16 cellular contexts compared by ENCODE assay signal in the genomic region with DNA sequence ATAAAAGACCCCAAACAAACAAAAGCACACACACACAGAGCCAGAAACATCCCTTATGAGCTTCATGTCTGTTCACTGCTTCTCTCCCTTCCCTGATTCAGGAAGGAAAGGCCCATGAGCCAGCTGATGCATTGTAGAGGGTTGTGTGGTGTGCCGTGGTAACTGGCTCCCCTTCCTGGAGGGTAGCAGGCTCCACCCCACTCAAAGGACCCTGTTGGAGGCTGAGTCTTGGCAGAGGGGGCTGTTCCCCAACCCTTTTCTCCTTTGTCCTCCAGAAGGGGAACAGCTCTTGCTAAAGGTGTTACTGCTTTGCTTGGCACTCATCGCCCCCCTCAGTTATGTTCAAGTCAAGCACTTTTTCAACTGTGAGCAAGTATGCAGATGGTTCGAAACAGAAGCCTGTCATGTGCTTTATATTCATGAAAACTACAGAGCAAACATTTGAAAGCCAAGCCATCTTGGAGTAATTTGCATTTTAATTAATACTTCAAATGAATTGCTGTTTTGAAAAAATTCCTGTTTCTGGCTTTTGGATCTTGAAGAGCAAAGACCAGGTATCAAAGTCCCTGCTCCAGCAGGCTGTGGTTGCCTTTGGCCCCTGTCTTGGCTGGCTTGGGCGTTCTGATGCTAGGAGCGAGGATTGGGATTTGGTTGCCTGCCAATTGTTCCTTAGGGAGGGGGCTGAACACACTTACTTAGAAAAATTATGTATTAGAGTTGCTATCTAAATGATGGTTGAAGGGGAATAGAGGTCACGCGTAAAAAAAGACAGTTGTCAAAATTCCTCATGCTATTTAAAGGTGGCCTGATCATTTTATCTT.
DNase-seq lines count a peak whose midpoint lies in the region; ATAC-seq and TF ChIP-seq lines count a peak whose summit lies in the region.
"Had no signal": no experiment of that assay in that cellular context is flagged by ENCODE, and none has a peak within 500 bp of the region (broad histone marks: within the 10 kb centered on the region; RNA-seq: fewer than 3 reads in every experiment).

No MANE protein-coding gene starts in this region.

- H3K27ac ChIP-seq in A673 (ENCODE audit: low read depth, low read length, poor library complexity, severe bottlenecking) = no peak overlapping the region
- H3K27ac ChIP-seq in BLaER1 treated with 17β-estradiol and CSF1 and Interleukin-3, amounts not matched to agents 10 nM and 100 nM = no peak overlapping the region
- H3K27ac ChIP-seq: PC-9, SJCRH30 had no signal

- intact Hi-C loops in A673 (cut with micrococcal nuclease; ENCODE audit: unreplicated experiment) = no loop called here

- ATAC-seq in GM21825 (IDR thresholded peaks at IDR 0.05; ENCODE audit: unreplicated experiment) = no peak

- no peak overlapping the region for H3K9ac ChIP-seq in BLaER1 treated with 17β-estradiol and CSF1 and Interleukin-3, amounts not matched to agents 10 nM and 100 nM

- no peaks in the 10 kb centered on the region for H3K27me3 ChIP-seq in A673 (replicated peaks; ENCODE audit: insufficient read depth, low read depth, low read length, poor library complexity)
- no peaks in the 10 kb centered on the region for H3K27me3 ChIP-seq in BLaER1 treated with 17β-estradiol and CSF1 and Interleukin-3, amounts not matched to agents 10 nM and 100 nM
- H3K27me3 ChIP-seq: SJCRH30 had no signal

- H3K4me2 ChIP-seq in BLaER1 treated with 17β-estradiol and CSF1 and Interleukin-3, amounts not matched to agents 10 nM and 100 nM = peak overlapping the region in 6 of 11 experiments; percentile 5 to 43 (median 18); a peak in 5 of 22 replicates
- H3K4me2 ChIP-seq: PC-9 had no signal

- H3K9me3 ChIP-seq in A673 (ENCODE audit: low read depth, low read length, poor library complexity, severe bottlenecking) = no peaks in the 10 kb centered on the region
- peaks cover 0 to 8% (median 0%) of the 10 kb centered on the region in 11 experiments; a peak in 5 of 22 replicates for H3K9me3 ChIP-seq in BLaER1 treated with 17β-estradiol and CSF1 and Interleukin-3, amounts not matched to agents 10 nM and 100 nM (replicated peaks in 1 of 11)
- H3K9me3 ChIP-seq: SJCRH30 had no signal

- CTCF ChIA-PET in A673 (lab: Charles Lee) = no interaction called here

- H3K4me1 ChIP-seq in A673 (ENCODE audit: insufficient read depth, low read length, poor library complexity, severe bottlenecking) = peaks cover 15% of the 10 kb centered on the region
- peaks cover 0 to 24% (median 4%) of the 10 kb centered on the region in 10 experiments; a peak in 7 of 20 replicates for H3K4me1 ChIP-seq in BLaER1 treated with 17β-estradiol and CSF1 and Interleukin-3, amounts not matched to agents 10 nM and 100 nM
- H3K4me1 ChIP-seq: SJCRH30 had no signal

- TF ChIP-seq CTCF in A673 (conservative IDR thresholded peaks at IDR 0.05; ENCODE audit: low read depth, low read length) = no peak
- TF ChIP-seq CTCF in fibroblast of the aortic adventitia (IDR thresholded peaks at IDR 0.05; ENCODE audit: insufficient read depth, low read length) = no peak

- H3K36me3 ChIP-seq in A673 (ENCODE audit: insufficient read depth, low read length, poor library complexity, severe bottlenecking) = no peaks in the 10 kb centered on the region
- H3K36me3 ChIP-seq in BLaER1 treated with 17β-estradiol and CSF1 and Interleukin-3, amounts not matched to agents 10 nM and 100 nM = no peaks in the 10 kb centered on the region
- H3K36me3 ChIP-seq: SJCRH30 had no signal

- H3K4me3 ChIP-seq in A673 (ENCODE audit: low read depth, low read length, poor library complexity, severe bottlenecking) = no peak overlapping the region
- H3K4me3 ChIP-seq in BLaER1 treated with 17β-estradiol and CSF1 and Interleukin-3, amounts not matched to agents 10 nM and 100 nM = no peak overlapping the region
- no peak overlapping the region for H3K4me3 ChIP-seq in fibroblast of the aortic adventitia (ENCODE audit: low read depth, low read length)
- H3K4me3 ChIP-seq: PC-9, SJCRH30 had no signal

- H4K20me1 ChIP-seq in BLaER1 treated with 17β-estradiol and CSF1 and Interleukin-3, amounts not matched to agents 10 nM and 100 nM = no peaks in the 10 kb centered on the region

- POLR2A ChIA-PET in A673 (lab: Charles Lee; ENCODE audit: low non-redundant PET) = no interaction called here

- BruUV-seq in A673 (replicated peaks; lab: Mats Ljungman, UMichigan) = no TSS peak

- DNase-seq in A673 (ENCODE audit: low spot score) (peak; percentile 11), NCI-H1694 treated with DMSO at 0.1 percent for 48 hours (lab: John Stamatoyannopoulos, UW) (peak; percentile 86), fibroblast of the aortic adventitia (ENCODE audit: low read depth) (peak; percentile 2), NCI-H2107 (lab: John Stamatoyannopoulos, UW) (no peak), activated T-cell treated with anti-CD3 and anti-CD28 coated beads for 4 hours (no peak)
- DNase-seq: CD4-positive, alpha-beta T cell; DND-41; GOT3; Karpas-422; NCI-H1930; NCI-H226; NCI-H748 treated with DMSO at 0.1 percent for 48 hours; PC-9; SJCRH30 had no signal

Comparison
In these comparisons a context has a peak if more than half of its experiments do, and no peak if none do; other contexts are left out.
1. DNase-seq: peak in A673 (single experiment), NCI-H1694 treated with DMSO at 0.1 percent for 48 hours (single experiment) and fibroblast of the aortic adventitia (single experiment); none in NCI-H2107 (single experiment) and activated T-cell treated with anti-CD3 and anti-CD28 coated beads for 4 hours (single experiment).